ENCODE assay signal across 8 cellular contexts in genomic region chr3:132029182-132029902, GRCh38. TPM values are rescaled to one million over a fixed set of nuclear protein-coding genes. Genes with fewer than 3 reads are reported as not detected.
DNase-seq lines count a peak whose midpoint lies in the region; ATAC-seq and TF ChIP-seq lines count a peak whose summit lies in the region.

No MANE protein-coding gene starts in this region.

- H3K27me3 ChIP-seq in liver (ENCODE audit: control insufficient read depth in 4 of 4, insufficient read depth in 4 of 4, low read length in 3 of 4) = peaks cover 0 to 7% (median 2%) of the 10 kb centered on the region in 4 donors

- no peak for DNase-seq in AG09309 (ENCODE audit: low read depth)
- peak; percentile 63 for DNase-seq in NCI-H345 (lab: John Stamatoyannopoulos, UW)
- peak; percentile 18 for DNase-seq in activated CD4-positive, alpha-beta T cell treated with anti-CD3 and anti-CD28 coated beads for 1 hour
- DNase-seq in dermis blood vessel endothelial cell = peak; percentile 88
- peak; percentile 4 to 27 (median 24) for DNase-seq in stimulated activated CD4-positive, alpha-beta T cell treated with anti-CD3 and anti-CD28 coated beads, TNF-alpha, amount 100 ng/mL, for 4 hours (ENCODE audit: low read depth in 3 of 3)

- ATAC-seq in GM18907 (IDR thresholded peaks at IDR 0.05; ENCODE audit: unreplicated experiment) (peak; percentile 91), HG03280 (IDR thresholded peaks at IDR 0.05; ENCODE audit: unreplicated experiment) (peak; percentile 81)

- no peak overlapping the region for H3K4me3 ChIP-seq in AG09309 (ENCODE audit: control insufficient read depth, low read depth, low read length)
- H3K4me3 ChIP-seq in liver (ENCODE audit: low read depth in 1 of 3, low read length in 3 of 3) = no peak overlapping the region

- TF ChIP-seq CTCF in AG09309 (IDR thresholded peaks at IDR 0.05; ENCODE audit: control insufficient read depth, insufficient read depth, low read depth, low read length, missing control alignments) (peak; percentile 96), liver (IDR thresholded peaks at IDR 0.05; ENCODE audit: low read depth, low read length, missing input control) (peak; percentile 68)

- peak; percentile 84 to 90 for TF ChIP-seq RAD21 in liver (IDR thresholded peaks at IDR 0.05)

- H3K4me1 ChIP-seq in liver (ENCODE audit: control insufficient read depth in 4 of 4, insufficient read depth in 4 of 4, low read length in 3 of 4) = peaks cover 0 to under 1% (median 0%) of the 10 kb centered on the region in 4 donors

- no peak overlapping the region for H3K27ac ChIP-seq in liver (ENCODE audit: low read depth in 1 of 2, low read length in 2 of 2)

- H3K9me3 ChIP-seq in liver (ENCODE audit: control insufficient read depth in 4 of 4, low read length in 3 of 4) = no peaks in the 10 kb centered on the region

- no peak overlapping the region for H3K9ac ChIP-seq in liver (ENCODE audit: low read depth in 1 of 2, low read length in 2 of 2)

- no peaks in the 10 kb centered on the region for H3K36me3 ChIP-seq in liver (ENCODE audit: control insufficient read depth in 4 of 4, insufficient read depth in 3 of 4, low read depth in 1 of 4, low read length in 3 of 4)

- WGBS in liver = 23% methylated on average over 15 of the region's 15 CpGs

TF ChIP-seq in liver, 16 proteins besides CTCF, POLR2A, EP300 and RAD21:
- TF ChIP-seq HNF4A (conservative IDR thresholded peaks at IDR 0.05) = peak in 1 of 2 donors; percentile 52
- TF ChIP-seq RXRA (IDR thresholded peaks at IDR 0.05) = no peak
- TF ChIP-seq TAF1 (conservative IDR thresholded peaks at IDR 0.05) = no peak

RNA-seq across cellular contexts. Expression of gene CPNE4, which starts 5.5 kb away (rescaled TPM):
- not detected in 2 replicates for total RNA-seq in dermis blood vessel endothelial cell
- total RNA-seq in liver = under 1 TPM in 1 of 2 donors, not detected in 1; under 0.01 TPM
- under 1 TPM in 1 of 2 donors, not detected in 1; 0.03 TPM for polyA plus RNA-seq in liver
